ENCODE assay signal across 24 cellular contexts in the genomic region with DNA sequence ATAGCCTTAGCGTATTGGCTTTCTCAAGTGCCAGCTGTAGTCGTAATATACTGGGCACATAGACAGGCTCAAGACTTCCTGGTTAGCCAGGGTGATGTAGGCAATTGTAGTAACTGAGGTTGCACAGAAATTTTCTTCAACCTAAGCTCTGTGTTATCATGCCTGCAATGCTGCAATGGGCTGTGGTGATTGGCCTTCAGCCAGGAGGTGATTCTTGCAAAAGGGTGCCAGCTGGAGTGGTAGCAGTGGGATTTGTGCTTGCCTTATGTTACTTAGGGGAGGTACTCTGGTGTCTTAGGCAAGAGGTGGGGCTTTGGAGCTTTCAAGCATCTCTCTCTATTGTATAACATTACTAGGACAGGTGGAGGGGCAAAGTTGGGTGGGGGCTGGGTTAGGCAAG.
DNase-seq lines count a peak whose midpoint lies in the region; ATAC-seq and TF ChIP-seq lines count a peak whose summit lies in the region.
"Had no signal": no experiment of that assay in that cellular context is flagged by ENCODE, and none has a peak within 500 bp of the region (broad histone marks: within the 10 kb centered on the region; RNA-seq: fewer than 3 reads in every experiment).

No MANE protein-coding gene starts in this region.

- H3K27me3 ChIP-seq in breast epithelium (no peaks in the 10 kb centered on the region), HAP-1 (ENCODE audit: low read depth) (no peaks in the 10 kb centered on the region)
- H3K27me3 ChIP-seq: cardiac muscle cell, ovary had no signal

- POLR2A ChIA-PET in MCF 10A (lab: Yijun Ruan, JAX), result interaction anchor here (1.2 kb wide), 1 partner anchor 37 kb away, joined by 3 read pairs; no protein-coding TSS in a partner anchor

- no peaks in the 10 kb centered on the region for H3K4me1 ChIP-seq in breast epithelium
- no peaks in the 10 kb centered on the region for H3K4me1 ChIP-seq in HAP-1

- no peak for TF ChIP-seq CTCF in MCF 10A (IDR thresholded peaks at IDR 0.05; ENCODE audit: unreplicated experiment)
- no peak for TF ChIP-seq CTCF in breast epithelium (IDR thresholded peaks at IDR 0.05)

- TF ChIP-seq POLR2A in breast epithelium (IDR thresholded peaks at IDR 0.05), result no peak

- no peak overlapping the region for H3K27ac Mint-ChIP-seq in MCF 10A (ENCODE audit: low read depth, unreplicated experiment)
- H3K27ac Mint-ChIP-seq: activated CD4-positive, alpha-beta memory T cell treated with anti-CD3 and anti-CD28 coated beads for 36 hours; natural killer cell treated with Interleukin-12 subunit alpha and Interleukin-12 subunit beta and Interleukin-15 and Interleukin-18, amount 100 ng/mL, for 72 hours; type B pancreatic cell had no signal

- H3K36me3 ChIP-seq in breast epithelium, result no peaks in the 10 kb centered on the region
- no peaks in the 10 kb centered on the region for H3K36me3 ChIP-seq in HAP-1 (replicated peaks)
- H3K36me3 ChIP-seq: cardiac muscle cell, ovary had no signal

- peak; percentile 86 for DNase-seq in MCF 10A (ENCODE audit: unreplicated experiment)
- no peak for DNase-seq in breast epithelium (ENCODE audit: low spot score in 2 of 2)
- peak; percentile 99 for DNase-seq in NCI-H524 treated with DMSO at 0.1 percent for 48 hours (lab: John Stamatoyannopoulos, UW)
- DNase-seq in cerebellum (ENCODE audit: low spot score), result peak; percentile 47
- DNase-seq in NCI-H345 treated with DMSO at 0.1 percent for 48 hours (lab: John Stamatoyannopoulos, UW; ENCODE audit: unreplicated experiment), result no peak
- no peak for DNase-seq in HAP-1 (ENCODE audit: low spot score in 2 of 2)
- DNase-seq: activated CD4-positive, alpha-beta memory T cell treated with anti-CD3 and anti-CD28 coated beads for 36 hours; activated CD4-positive, CD25-positive, alpha-beta regulatory T cell; activated effector memory CD4-positive, alpha-beta T cell treated with anti-CD3 and anti-CD28 coated beads, Interleukin-2, amount 50 U/mL, for 16 hours; HCEC 1CT; hippocampal formation; left ventricle myocardium superior; midbrain; NCI-H2029; NCI-H510A treated with DMSO at 0.1 percent for 48 hours; ovary; stimulated activated CD4-positive, alpha-beta T cell treated with anti-CD3 and anti-CD28 coated beads, Interleukin-12 subunit alpha, Interleukin-12 subunit beta, amount 100 ng/mL, for 4 hours; SW 1271 had no signal

- no peak overlapping the region for H3K27ac ChIP-seq in breast epithelium
- H3K27ac ChIP-seq: cardiac muscle cell, ovary had no signal

- H3K27me3 Mint-ChIP-seq in MCF 10A (ENCODE audit: insufficient read depth, unreplicated experiment), result no peaks in the 10 kb centered on the region
- H3K27me3 Mint-ChIP-seq: activated CD4-positive, alpha-beta memory T cell treated with anti-CD3 and anti-CD28 coated beads for 36 hours; natural killer cell treated with Interleukin-12 subunit alpha and Interleukin-12 subunit beta and Interleukin-15 and Interleukin-18, amount 100 ng/mL, for 72 hours had no signal

- H3K9me3 Mint-ChIP-seq in MCF 10A (ENCODE audit: unreplicated experiment), result no peaks in the 10 kb centered on the region
- H3K9me3 Mint-ChIP-seq: type B pancreatic cell had no signal

- H3K36me3 Mint-ChIP-seq in MCF 10A (ENCODE audit: insufficient read depth, unreplicated experiment), result no peaks in the 10 kb centered on the region
- H3K36me3 Mint-ChIP-seq: activated CD4-positive, alpha-beta memory T cell treated with anti-CD3 and anti-CD28 coated beads for 36 hours; type B pancreatic cell had no signal

- H3K9me3 ChIP-seq in breast epithelium (no peaks in the 10 kb centered on the region), HAP-1 (no peaks in the 10 kb centered on the region)
- H3K9me3 ChIP-seq: ovary had no signal

- no TSS peak for BruUV-seq in MCF 10A (replicated peaks; lab: Mats Ljungman, UMichigan)

- in situ Hi-C loops in HAP-1 (cut with MboI; ENCODE audit: low sequenced_read_pairs), result no loop called here

- ATAC-seq in GM18858 (IDR thresholded peaks at IDR 0.05; ENCODE audit: unreplicated experiment) (no peak), GM21390 (IDR thresholded peaks at IDR 0.05; ENCODE audit: unreplicated experiment) (no peak)
- ATAC-seq: natural killer cell treated with Interleukin-12 subunit alpha and Interleukin-12 subunit beta and Interleukin-15 and Interleukin-18, amount 100 ng/mL, for 72 hours; right cardiac atrium had no signal

- peaks cover 16% of the 10 kb centered on the region for H3K4me1 Mint-ChIP-seq in MCF 10A (ENCODE audit: insufficient read depth, unreplicated experiment)

- H3K4me3 Mint-ChIP-seq in MCF 10A (ENCODE audit: unreplicated experiment), result no peak overlapping the region
- H3K4me3 Mint-ChIP-seq: activated CD4-positive, alpha-beta memory T cell treated with anti-CD3 and anti-CD28 coated beads for 36 hours; natural killer cell treated with Interleukin-12 subunit alpha and Interleukin-12 subunit beta and Interleukin-15 and Interleukin-18, amount 100 ng/mL, for 72 hours; type B pancreatic cell had no signal

- CTCF ChIA-PET in MCF 10A (lab: Yijun Ruan, JAX), result interaction anchor here (0.6 to 0.9 kb wide), 3 partner anchors 12 to 983 kb away, joined by 3 to 4 read pairs (median 4); no protein-coding TSS in a partner anchor

- H3K4me3 ChIP-seq in breast epithelium (no peak overlapping the region), HAP-1 (no peak overlapping the region)
- H3K4me3 ChIP-seq: cardiac muscle cell, ovary had no signal

- intact Hi-C loops in MCF 10A (cut with micrococcal nuclease) (no loop called here), breast epithelium (cut with DNase I; ENCODE audit: low total_unique reads) (no loop called here)

Comparison
In these comparisons a context has a peak if more than half of its experiments do, and no peak if none do; other contexts are left out.
1. DNase-seq: peak in MCF 10A (single experiment), NCI-H524 treated with DMSO at 0.1 percent for 48 hours (single experiment) and cerebellum (single experiment); none in breast epithelium (0 of 2), NCI-H345 treated with DMSO at 0.1 percent for 48 hours (single experiment) and HAP-1 (0 of 2).